18 cellular contexts compared by ENCODE assay signal in genomic region chr11:1115292-1115691, GRCh38. TPM values are rescaled to one million over a fixed set of nuclear protein-coding genes. Genes with fewer than 3 reads are reported as not detected.
"Had no signal": no experiment of that assay in that cellular context is flagged by ENCODE, and none has a peak within 500 bp of the region (broad histone marks: within the 10 kb centered on the region; RNA-seq: fewer than 3 reads in every experiment).

No MANE protein-coding gene starts in this region.

RNA-seq across cellular contexts. Expression of gene MUC2, which starts 40.6 kb away (rescaled TPM):
- total RNA-seq: activated CD4-positive, alpha-beta memory T cell treated with anti-CD3 and anti-CD28 coated beads for 36 hours; activated CD4-positive, alpha-beta T cell treated with anti-CD3 and anti-CD28 coated beads for 36 hours; activated CD4-positive, alpha-beta T cell treated with anti-CD3 and anti-CD28 coated beads, Interleukin-2, amount 10 ng/mL, durations not matched to agents 24 days and 14 days; activated CD8-positive, alpha-beta memory T cell treated with anti-CD3 and anti-CD28 coated beads for 36 hours; activated CD8-positive, alpha-beta memory T cell treated with anti-CD3 and anti-CD28 coated beads, Interleukin-2, amount 10 ng/mL, durations not matched to agents 7 days and 5 days; activated CD8-positive, alpha-beta T cell treated with anti-CD3 and anti-CD28 coated beads, Interleukin-2, amount 10 ng/mL, durations not matched to agents 7 days and 5 days; activated naive CD4-positive, alpha-beta T cell treated with anti-CD3 and anti-CD28 coated beads for 36 hours; activated naive CD4-positive, alpha-beta T cell treated with anti-CD3 and anti-CD28 coated beads, Interleukin-2, amount 50 U/mL, for 72 hours; activated naive CD8-positive, alpha-beta T cell treated with anti-CD3 and anti-CD28 coated beads, Interleukin-2, amount 10 ng/mL, durations not matched to agents 7 days and 5 days; activated T-helper 1 cell treated with anti-CD3 and anti-CD28 coated beads, Interleukin-12 subunit alpha, Interleukin-12 subunit beta, Interleukin-2, Interleukin-4 antibody, amounts not matched to agents 30 ng/mL and 10 ng/mL and 1 ng/mL, durations not matched to agents 14 hours and 24 hours and 36 hours; activated T-helper 2 cell treated with anti-CD3 and anti-CD28 coated beads, Interferon-gamma antibody, Interleukin-2, Interleukin-4, amounts not matched to agents 10 μg/mL and 5 μg/mL and 100 μg/mL, durations not matched to agents 14 hours and 24 hours and 36 hours; endothelial cell of umbilical vein; fibroblast of lung; fibroblast of villous mesenchyme; glomerular endothelial cell; T-helper 17 cell had no signal
- polyA plus RNA-seq: cardiac muscle cell, endothelial cell of umbilical vein, fibroblast of lung had no signal

RNA-seq across cellular contexts. Expression of gene MUC5AC, which starts 42.5 kb away (rescaled TPM):
- total RNA-seq: activated CD4-positive, alpha-beta memory T cell treated with anti-CD3 and anti-CD28 coated beads for 36 hours; activated CD4-positive, alpha-beta T cell treated with anti-CD3 and anti-CD28 coated beads for 36 hours; activated CD4-positive, alpha-beta T cell treated with anti-CD3 and anti-CD28 coated beads, Interleukin-2, amount 10 ng/mL, durations not matched to agents 24 days and 14 days; activated CD8-positive, alpha-beta memory T cell treated with anti-CD3 and anti-CD28 coated beads for 36 hours; activated CD8-positive, alpha-beta memory T cell treated with anti-CD3 and anti-CD28 coated beads, Interleukin-2, amount 10 ng/mL, durations not matched to agents 7 days and 5 days; activated CD8-positive, alpha-beta T cell treated with anti-CD3 and anti-CD28 coated beads, Interleukin-2, amount 10 ng/mL, durations not matched to agents 7 days and 5 days; activated naive CD4-positive, alpha-beta T cell treated with anti-CD3 and anti-CD28 coated beads for 36 hours; activated naive CD4-positive, alpha-beta T cell treated with anti-CD3 and anti-CD28 coated beads, Interleukin-2, amount 50 U/mL, for 72 hours; activated naive CD8-positive, alpha-beta T cell treated with anti-CD3 and anti-CD28 coated beads, Interleukin-2, amount 10 ng/mL, durations not matched to agents 7 days and 5 days; activated T-helper 1 cell treated with anti-CD3 and anti-CD28 coated beads, Interleukin-12 subunit alpha, Interleukin-12 subunit beta, Interleukin-2, Interleukin-4 antibody, amounts not matched to agents 30 ng/mL and 10 ng/mL and 1 ng/mL, durations not matched to agents 14 hours and 24 hours and 36 hours; activated T-helper 2 cell treated with anti-CD3 and anti-CD28 coated beads, Interferon-gamma antibody, Interleukin-2, Interleukin-4, amounts not matched to agents 10 μg/mL and 5 μg/mL and 100 μg/mL, durations not matched to agents 14 hours and 24 hours and 36 hours; breast epithelium; cardiac muscle cell; endothelial cell of umbilical vein; fibroblast of lung; fibroblast of villous mesenchyme; glomerular endothelial cell; T-helper 17 cell had no signal
- polyA plus RNA-seq: cardiac muscle cell, endothelial cell of umbilical vein, fibroblast of lung had no signal
